ENCODE assay signal across 8 cellular contexts in the genomic region with DNA sequence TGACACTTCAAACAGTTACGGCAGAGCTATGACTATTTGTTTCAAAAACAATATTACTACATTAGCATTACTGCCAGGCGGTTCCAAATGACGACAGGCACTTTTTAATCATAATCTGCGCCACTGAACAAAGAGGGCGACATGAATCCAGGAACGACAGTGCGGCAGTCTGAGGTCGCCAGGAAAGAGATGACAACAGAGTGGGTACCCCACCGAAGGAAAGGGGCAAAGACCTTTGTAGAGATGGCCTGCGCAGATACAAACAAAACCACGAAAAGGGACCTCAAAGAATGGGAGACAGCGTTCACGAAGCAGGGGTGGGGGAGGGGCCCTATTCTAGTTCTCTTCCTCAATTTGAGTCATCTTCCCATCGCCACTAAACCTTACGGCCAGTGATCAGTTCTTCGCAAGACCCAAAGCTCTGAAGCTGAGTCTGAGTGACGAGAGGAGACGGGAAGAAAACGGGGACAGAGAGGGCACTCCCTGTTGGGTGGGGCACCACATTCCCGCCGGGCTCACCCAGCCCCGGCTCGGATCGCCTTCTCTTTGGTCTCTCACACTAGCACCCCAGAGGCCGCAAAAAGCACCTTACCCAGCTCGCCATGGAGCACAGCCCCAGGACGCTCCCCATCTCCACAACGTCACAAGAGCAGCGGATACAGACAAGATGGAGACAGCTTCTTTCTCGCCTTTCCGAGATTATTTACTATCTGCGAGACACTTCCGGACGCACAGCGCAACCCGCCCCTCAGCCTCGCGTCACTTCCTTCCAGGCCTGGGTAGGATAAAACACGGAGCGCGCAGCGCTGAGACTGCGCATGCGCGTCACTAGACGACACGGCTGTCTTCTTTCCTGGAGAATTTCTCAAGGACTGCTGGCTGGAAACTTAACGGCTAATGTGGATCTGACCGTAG. TPM values are rescaled to one million over a fixed set of nuclear protein-coding genes. Genes with fewer than 3 reads are reported as not detected.
DNase-seq lines count a peak whose midpoint lies in the region; TF ChIP-seq lines count a peak whose summit lies in the region.

Gene SERINC1 (minus strand): TSS at position 701 of the 915 bp plus-strand sequence. CDS start 70 bp downstream, at position 631.

- H3K27me3 ChIP-seq in neuron (ENCODE audit: insufficient read depth, low read length) (no peaks in the 10 kb centered on the region), subcutaneous abdominal adipose tissue (ENCODE audit: control insufficient read depth in 5 of 5, insufficient read depth in 4 of 5, low read length in 5 of 5) (no peaks in the 10 kb centered on the region)

- peak within 1 kb of the TSS; percentile 100 for H3K27ac ChIP-seq in subcutaneous abdominal adipose tissue (ENCODE audit: low read depth, low read length)

- in situ Hi-C loops in SK-MEL-5 (cut with HindIII; ENCODE audit: low pct_unique_long_range_greater_than_20kb, low sequenced_read_pairs), result no loop called here

- POLR2A ChIA-PET in HEK293T (lab: Yijun Ruan, JAX), result interaction anchor here (0.6 to 1.5 kb wide), 9 partner anchors 9 to 154 kb away, joined by 3 to 5 read pairs (median 3); no protein-coding TSS in a partner anchor

- H3K4me1 ChIP-seq in neuron (ENCODE audit: insufficient read depth, low read length) (peaks cover 7% of the 10 kb centered on the region), subcutaneous abdominal adipose tissue (ENCODE audit: control insufficient read depth in 5 of 5, insufficient read depth in 5 of 5, low read length in 5 of 5) (peaks cover 0 to 41% (median 37%) of the 10 kb centered on the region in 5 donors)

- H3K36me3 ChIP-seq in neuron (ENCODE audit: insufficient read depth, low read length), result peaks cover 3% of the 10 kb centered on the region
- peaks cover 0 to 5% (median 0%) of the 10 kb centered on the region in 5 donors for H3K36me3 ChIP-seq in subcutaneous abdominal adipose tissue (ENCODE audit: control insufficient read depth in 5 of 5, insufficient read depth in 5 of 5, low read length in 5 of 5)

- H3K9me3 ChIP-seq in neuron (ENCODE audit: low read length) (no peaks in the 10 kb centered on the region), subcutaneous abdominal adipose tissue (ENCODE audit: control insufficient read depth in 5 of 5, low read length in 5 of 5) (no peaks in the 10 kb centered on the region)

- H3K4me3 ChIP-seq in neuron (ENCODE audit: low read length) (peak within 1 kb of the TSS; percentile 52), subcutaneous abdominal adipose tissue (ENCODE audit: low read depth in 1 of 5, low read length in 5 of 5) (peak within 1 kb of the TSS; percentile 91 to 100 (median 99))

- DNase-seq in GF-D8 (lab: John Stamatoyannopoulos, UW) (peak; percentile 83), HEK293T (ENCODE audit: extremely low spot score) (peak; percentile 96), MV-4-11 (lab: John Stamatoyannopoulos, UW) (peak; percentile 93), SK-MEL-5 (ENCODE audit: low read depth, low spot score) (peak; percentile 93), foreskin melanocyte (peak; percentile 91)
- peak; percentile 94 for DNase-seq in activated naive CD4-positive, alpha-beta T cell treated with Interleukin-2 at 50 U/mL for 16 hours

- H3K9ac ChIP-seq in subcutaneous abdominal adipose tissue (ENCODE audit: low read length in 5 of 5), result peak within 1 kb of the TSS; percentile 96 to 100 (median 99)

- peak within 1 kb of the TSS; percentile 11 for H2AFZ ChIP-seq in neuron (ENCODE audit: low read depth, low read length)

- CTCF ChIA-PET in HEK293T (lab: Yijun Ruan, JAX), result no interaction called here

TF ChIP-seq in HEK293T, 16 proteins besides CTCF, POLR2A, EP300 and RAD21:
- no peak for TF ChIP-seq ARNT (IDR thresholded peaks at IDR 0.05)
- no peak for TF ChIP-seq HDGF (IDR thresholded peaks at IDR 0.05; ENCODE audit: borderline replicate concordance)
- peak; percentile 95 for TF ChIP-seq PKNOX1 (IDR thresholded peaks at IDR 0.05)
- TF ChIP-seq FOXK2 (IDR thresholded peaks at IDR 0.05), result no peak
- TF ChIP-seq ZNF384 (IDR thresholded peaks at IDR 0.05), result no peak
- no peak for TF ChIP-seq TARDBP (IDR thresholded peaks at IDR 0.05)
- no peak for TF ChIP-seq FOXM1 (IDR thresholded peaks at IDR 0.05; ENCODE audit: borderline replicate concordance)
- no peak for TF ChIP-seq SP1 (IDR thresholded peaks at IDR 0.05)
- TF ChIP-seq BHLHE40 (IDR thresholded peaks at IDR 0.05; ENCODE audit: borderline replicate concordance), result no peak
- no peak for TF ChIP-seq LEF1 (IDR thresholded peaks at IDR 0.05; ENCODE audit: borderline replicate concordance)
- TF ChIP-seq ELF4 (IDR thresholded peaks at IDR 0.05), result peak; percentile 47
- 0 out of 2 replicates have a peak, but pooled peaks have one; percentile 21 for TF ChIP-seq L3MBTL2 (conservative IDR thresholded peaks at IDR 0.05)
- TF ChIP-seq NFRKB (IDR thresholded peaks at IDR 0.05), result no peak
- no peak for TF ChIP-seq FOXA1 (IDR thresholded peaks at IDR 0.05)
- no peak for TF ChIP-seq SUZ12 (IDR thresholded peaks at IDR 0.05)
- no peak for TF ChIP-seq CTBP1 (IDR thresholded peaks at IDR 0.05; ENCODE audit: borderline replicate concordance)

RNA-seq across cellular contexts. Expression of gene SERINC1, which starts in this region (rescaled TPM):
- total RNA-seq in SK-MEL-5 (2014; rRNA removed; shearing (Covaris generic)), result 128 and 140 TPM in 2 replicates
- polyA plus RNA-seq in SK-MEL-5 (2015; cell fraction: cytosol; rRNA removed), result 74.3 and 92.7 TPM in 2 replicates
- 17.9 and 29.5 TPM in 2 replicates for polyA plus RNA-seq in SK-MEL-5 (2015; cell fraction: nucleus; rRNA removed)

Comparison
In these comparisons a context has a peak if more than half of its experiments do, and no peak if none do; other contexts are left out.
1. Peak in every context shown above with its lines: DNase-seq, H3K4me3 ChIP-seq and H3K27ac ChIP-seq.